In genomic region chr4:166594326-166594946, GRCh38 we compare ENCODE assay signal across 1 cellular context.
TF ChIP-seq lines count a peak whose summit lies in the region.

No MANE protein-coding gene starts in this region.

TF ChIP-seq in GM23338, 12 proteins besides CTCF, POLR2A, EP300 and RAD21 (continued from another document):
- TF ChIP-seq ETS1 (IDR thresholded peaks at IDR 0.05) (no peak), NANOG (IDR thresholded peaks at IDR 0.05; ENCODE audit: borderline replicate concordance) (no peak)
